Comparison of ENCODE assay signal across 12 cellular contexts in genomic region chr20:23082846-23083552, GRCh38. TPM values are rescaled to one million over a fixed set of nuclear protein-coding genes. Genes with fewer than 3 reads are reported as not detected.
DNase-seq lines count a peak whose midpoint lies in the region; ATAC-seq and TF ChIP-seq lines count a peak whose summit lies in the region.
"Had no signal": no experiment of that assay in that cellular context is flagged by ENCODE, and none has a peak within 500 bp of the region (broad histone marks: within the 10 kb centered on the region; RNA-seq: fewer than 3 reads in every experiment).

No MANE protein-coding gene starts in this region.

- DNase-seq in GM12865 (ENCODE audit: low read depth) (peak; percentile 9), Peyer's patch (no peak), right atrium auricular region (ENCODE audit: low spot score) (peak; percentile 79), pulmonary artery endothelial cell (ENCODE audit: low read depth, low spot score) (peak; percentile 85), H4 (ENCODE audit: low spot score) (no peak), RKO (ENCODE audit: low spot score) (no peak)
- DNase-seq in activated naive CD4-positive, alpha-beta T cell treated with anti-CD3 and anti-CD28 coated beads, Interleukin-2, amount 10 ng/mL, durations not matched to agents 7 days and 5 days: no peak
- DNase-seq: IMR-90; stimulated activated CD4-positive, alpha-beta T cell treated with anti-CD3 and anti-CD28 coated beads, Interleukin-4, amount 100 ng/mL, for 4 hours had no signal

- H3K4me1 ChIP-seq in Peyer's patch: no peaks in the 10 kb centered on the region
- H3K4me1 ChIP-seq in right atrium auricular region: peaks cover 0 to 32% of the 10 kb centered on the region in 2 donors

- H3K27me3 Mint-ChIP-seq in activated naive CD4-positive, alpha-beta T cell treated with anti-CD3 and anti-CD28 coated beads, Interleukin-2, amount 10 ng/mL, durations not matched to agents 7 days and 5 days: peaks cover 27% of the 10 kb centered on the region
- H3K27me3 Mint-ChIP-seq: activated naive CD4-positive, alpha-beta T cell treated with anti-CD3 and anti-CD28 coated beads, Interleukin-2, amount 50 U/mL, for 24 hours had no signal

- H3K27me3 ChIP-seq in Peyer's patch (no peaks in the 10 kb centered on the region), right atrium auricular region (no peaks in the 10 kb centered on the region)

- peak overlapping the region in 3 of 4 donors; percentile 5 to 83 (median 62) for H3K27ac ChIP-seq in Peyer's patch
- peak overlapping the region; percentile 86 for H3K27ac ChIP-seq in right atrium auricular region

- ATAC-seq in HG02623 (IDR thresholded peaks at IDR 0.05; ENCODE audit: unreplicated experiment): no peak

- H3K9me3 Mint-ChIP-seq in activated naive CD4-positive, alpha-beta T cell treated with anti-CD3 and anti-CD28 coated beads, Interleukin-2, amount 10 ng/mL, durations not matched to agents 7 days and 5 days: no peaks in the 10 kb centered on the region
- H3K9me3 Mint-ChIP-seq: activated naive CD4-positive, alpha-beta T cell treated with anti-CD3 and anti-CD28 coated beads, Interleukin-2, amount 50 U/mL, for 24 hours had no signal

- H3K4me3 ChIP-seq in GM12865 (ENCODE audit: low read depth, low read length) (no peak overlapping the region), Peyer's patch (peak overlapping the region in 2 of 4 donors; percentile 25 to 34), right atrium auricular region (peak overlapping the region; percentile 34 to 51)

- no peaks in the 10 kb centered on the region for H3K36me3 Mint-ChIP-seq in activated naive CD4-positive, alpha-beta T cell treated with anti-CD3 and anti-CD28 coated beads, Interleukin-2, amount 10 ng/mL, durations not matched to agents 7 days and 5 days
- H3K36me3 Mint-ChIP-seq: activated naive CD4-positive, alpha-beta T cell treated with anti-CD3 and anti-CD28 coated beads, Interleukin-2, amount 50 U/mL, for 24 hours had no signal

- H3K9me3 ChIP-seq in Peyer's patch: no peaks in the 10 kb centered on the region
- no peaks in the 10 kb centered on the region for H3K9me3 ChIP-seq in right atrium auricular region

- no peak for TF ChIP-seq CTCF in GM12865 (IDR thresholded peaks at IDR 0.05; ENCODE audit: insufficient read depth, low read depth, low read length, missing control alignments)
- no peak for TF ChIP-seq CTCF in Peyer's patch (IDR thresholded peaks at IDR 0.05)
- no peak for TF ChIP-seq CTCF in right atrium auricular region (IDR thresholded peaks at IDR 0.05)

- CTCF ChIA-PET in activated naive CD4-positive, alpha-beta T cell treated with anti-CD3 and anti-CD28 coated beads, Interleukin-2, amount 10 ng/mL, durations not matched to agents 7 days and 5 days (lab: Charles Lee): no interaction called here

- no peak overlapping the region for H3K4me3 Mint-ChIP-seq in activated naive CD4-positive, alpha-beta T cell treated with anti-CD3 and anti-CD28 coated beads, Interleukin-2, amount 10 ng/mL, durations not matched to agents 7 days and 5 days
- H3K4me3 Mint-ChIP-seq: activated naive CD4-positive, alpha-beta T cell treated with anti-CD3 and anti-CD28 coated beads, Interleukin-2, amount 50 U/mL, for 24 hours had no signal

- peaks cover 8% of the 10 kb centered on the region for H3K4me1 Mint-ChIP-seq in activated naive CD4-positive, alpha-beta T cell treated with anti-CD3 and anti-CD28 coated beads, Interleukin-2, amount 10 ng/mL, durations not matched to agents 7 days and 5 days
- H3K4me1 Mint-ChIP-seq: activated naive CD4-positive, alpha-beta T cell treated with anti-CD3 and anti-CD28 coated beads, Interleukin-2, amount 50 U/mL, for 24 hours had no signal

- H3K36me3 ChIP-seq in Peyer's patch (no peaks in the 10 kb centered on the region), right atrium auricular region (no peaks in the 10 kb centered on the region)

- TF ChIP-seq POLR2A in Peyer's patch (IDR thresholded peaks at IDR 0.05): no peak

- no peak overlapping the region for H3K27ac Mint-ChIP-seq in activated naive CD4-positive, alpha-beta T cell treated with anti-CD3 and anti-CD28 coated beads, Interleukin-2, amount 10 ng/mL, durations not matched to agents 7 days and 5 days
- H3K27ac Mint-ChIP-seq: activated naive CD4-positive, alpha-beta T cell treated with anti-CD3 and anti-CD28 coated beads, Interleukin-2, amount 50 U/mL, for 24 hours had no signal

RNA-seq across cellular contexts. Expression of gene CD93, which starts 3.1 kb away (rescaled TPM):
- total RNA-seq in Peyer's patch (10 to 100 TPM in 2 of 4 donors, 1 to 10 TPM in 2; 3.7 to 16.5 (median 9.7) TPM), right atrium auricular region (10 to 100 TPM; 35.7 to 51.6 TPM), pulmonary artery endothelial cell (312 and 553 TPM in 2 replicates)
- total RNA-seq in H4 (2014; rRNA removed; shearing (Covaris generic)): not detected in 2 replicates

RNA-seq across cellular contexts. Expression of gene THBD, which starts 33.5 kb away (rescaled TPM):
- total RNA-seq in Peyer's patch: 10 to 100 TPM in 3 of 4 donors, 1 to 10 TPM in 1; 7.9 to 31.4 (median 12.9) TPM
- total RNA-seq in right atrium auricular region: 10 to 100 TPM; 37.0 to 96.7 TPM
- 104 and 139 TPM in 2 replicates for total RNA-seq in pulmonary artery endothelial cell
- 0.04 and 0.33 TPM in 2 replicates for total RNA-seq in H4 (2014; rRNA removed; shearing (Covaris generic))
- total RNA-seq: IMR-90 had no signal

RNA-seq across cellular contexts. Expression of gene SSTR4, which starts 47.9 kb away (rescaled TPM):
- total RNA-seq in Peyer's patch (not detected), right atrium auricular region (not detected), pulmonary artery endothelial cell (not detected in 2 replicates)
- total RNA-seq in H4 (2014; rRNA removed; shearing (Covaris generic)): not detected in 2 replicates
- total RNA-seq: Daoy, IMR-90 had no signal

Comparison
In these comparisons a context has a peak if more than half of its experiments do, and no peak if none do; other contexts are left out.
1. DNase-seq: peak in GM12865 (single experiment), right atrium auricular region (single experiment) and pulmonary artery endothelial cell (single experiment); none in Peyer's patch (0 of 3), H4 (single experiment), activated naive CD4-positive, alpha-beta T cell treated with anti-CD3 and anti-CD28 coated beads, Interleukin-2, amount 10 ng/mL, durations not matched to agents 7 days and 5 days (single experiment) and RKO (single experiment).